In the genomic region with DNA sequence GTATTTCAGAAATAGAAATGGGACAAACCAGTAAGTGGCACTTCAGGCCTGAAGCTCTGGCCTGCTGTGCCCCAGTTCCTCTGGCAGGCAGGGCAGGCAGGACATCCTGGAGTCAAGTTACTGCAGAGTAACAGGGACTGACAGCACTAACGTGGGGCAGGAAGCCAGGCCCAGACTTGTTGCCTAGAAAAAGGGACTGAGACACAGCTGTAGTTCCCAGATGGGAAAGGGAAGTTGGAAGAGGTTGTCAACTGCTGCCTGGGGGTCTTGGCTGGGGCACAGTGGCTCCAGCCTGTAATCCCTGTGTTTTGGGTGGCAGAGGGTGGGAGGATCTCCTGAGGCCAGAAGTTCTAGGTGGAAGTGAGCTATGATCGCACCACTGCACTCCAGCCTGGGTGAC, we compare ENCODE assay signal across 8 cellular contexts.
DNase-seq lines count a peak whose midpoint lies in the region; ATAC-seq and TF ChIP-seq lines count a peak whose summit lies in the region.

No MANE protein-coding gene starts in this region.

- H3T11ph ChIP-seq in H9 (ENCODE audit: low read length), result no peak overlapping the region

- H4K5ac ChIP-seq in H9 (ENCODE audit: insufficient read length, low read depth, low read length), result no peak overlapping the region

- no peak overlapping the region for H2BK12ac ChIP-seq in H9 (ENCODE audit: insufficient read length, low read depth, low read length)

- DNase-seq in H9 (peak; percentile 83), glomerular visceral epithelial cell (ENCODE audit: extremely low spot score) (peak; percentile 51), gastrocnemius medialis (peak; percentile 85 to 89), NCI-H2227 treated with DMSO at 0.1 percent for 48 hours (lab: John Stamatoyannopoulos, UW) (no peak)
- DNase-seq in activated naive CD4-positive, alpha-beta T cell treated with anti-CD3 and anti-CD28 coated beads, Interleukin-2, amount 10 ng/mL, durations not matched to agents 7 days and 5 days, result no peak
- DNase-seq in effector memory CD4-positive, alpha-beta T cell, result no peak

- TF ChIP-seq POLR2A in gastrocnemius medialis (IDR thresholded peaks at IDR 0.05), result no peak

- H3K14ac ChIP-seq in H9 (ENCODE audit: insufficient read depth, low read length), result no peak overlapping the region

- H3K56ac ChIP-seq in H9 (ENCODE audit: insufficient read length, low read depth, low read length), result no peak overlapping the region

- no peak overlapping the region for H2AFZ ChIP-seq in H9 (ENCODE audit: low read length)

- H3K27me3 ChIP-seq in H9 (ENCODE audit: insufficient read depth, low read length) (no peaks in the 10 kb centered on the region), gastrocnemius medialis (no peaks in the 10 kb centered on the region)
- no peaks in the 10 kb centered on the region for H3K27me3 ChIP-seq in effector memory CD4-positive, alpha-beta T cell (replicated peaks; ENCODE audit: control insufficient read depth, insufficient read depth, low read length, poor library complexity, severe bottlenecking)

- H3K4me1 ChIP-seq in H9 (ENCODE audit: insufficient read depth, low read length), result peaks cover 2% of the 10 kb centered on the region; the same call in 1 of the 2 replicates
- H3K4me1 ChIP-seq in gastrocnemius medialis, result peaks cover 20 to 32% of the 10 kb centered on the region in 2 donors
- peaks cover 2% of the 10 kb centered on the region for H3K4me1 ChIP-seq in effector memory CD4-positive, alpha-beta T cell (ENCODE audit: control insufficient read depth, insufficient read depth, low read length, poor library complexity, severe bottlenecking)

- H3K36me3 Mint-ChIP-seq in H9 (ENCODE audit: insufficient read depth in 1 of 3, low read depth in 3 of 3), result peaks cover 0 to 4% (median 0%) of the 10 kb centered on the region in 3 experiments; a peak in 2 of 7 replicates
- H3K36me3 Mint-ChIP-seq in activated naive CD4-positive, alpha-beta T cell treated with anti-CD3 and anti-CD28 coated beads, Interleukin-2, amount 10 ng/mL, durations not matched to agents 7 days and 5 days, result no peaks in the 10 kb centered on the region

- 0 out of 5 replicates have a peak overlapping the region, but pooled peaks of 1 of the 2 experiments have one; percentile 30 for H3K4me3 Mint-ChIP-seq in H9
- no peak overlapping the region for H3K4me3 Mint-ChIP-seq in activated naive CD4-positive, alpha-beta T cell treated with anti-CD3 and anti-CD28 coated beads, Interleukin-2, amount 10 ng/mL, durations not matched to agents 7 days and 5 days

- H3K79me1 ChIP-seq in H9 (ENCODE audit: insufficient read depth, low read depth, low read length, poor library complexity, severe bottlenecking), result no peaks in the 10 kb centered on the region

- peak overlapping the region; percentile 46 to 96 (median 65); a peak in 5 of 7 replicates for H3K27ac Mint-ChIP-seq in H9
- no peak overlapping the region for H3K27ac Mint-ChIP-seq in activated naive CD4-positive, alpha-beta T cell treated with anti-CD3 and anti-CD28 coated beads, Interleukin-2, amount 10 ng/mL, durations not matched to agents 7 days and 5 days

- no peak overlapping the region for H4K91ac ChIP-seq in H9 (ENCODE audit: insufficient read length, low read depth, low read length)

- H3K9me3 Mint-ChIP-seq in H9, result peaks cover 0 to 2% of the 10 kb centered on the region in 2 experiments; a peak in 1 of 5 replicates
- no peaks in the 10 kb centered on the region for H3K9me3 Mint-ChIP-seq in activated naive CD4-positive, alpha-beta T cell treated with anti-CD3 and anti-CD28 coated beads, Interleukin-2, amount 10 ng/mL, durations not matched to agents 7 days and 5 days

- WGBS in H9 (ENCODE audit: extremely low coverage, insufficient read length, low lambda C conversion rate), result no CpG with 5 or more reads among the region's 2 CpGs

- intact Hi-C loops in gastrocnemius medialis (cut with DNase I; ENCODE audit: low total_unique reads), result loop anchor here (1.0 to 5.0 kb wide), 3 partner anchors 46 to 110 kb away; no protein-coding TSS in a partner anchor

- H3K9me3 ChIP-seq in H9 (ENCODE audit: control insufficient read depth, low read depth, low read length), result no peaks in the 10 kb centered on the region
- no peaks in the 10 kb centered on the region for H3K9me3 ChIP-seq in gastrocnemius medialis
- no peaks in the 10 kb centered on the region for H3K9me3 ChIP-seq in effector memory CD4-positive, alpha-beta T cell (ENCODE audit: control insufficient read depth, low read length)

- H3K4me1 Mint-ChIP-seq in H9, result peaks cover 8 to 12% of the 10 kb centered on the region in 2 experiments
- no peaks in the 10 kb centered on the region for H3K4me1 Mint-ChIP-seq in activated naive CD4-positive, alpha-beta T cell treated with anti-CD3 and anti-CD28 coated beads, Interleukin-2, amount 10 ng/mL, durations not matched to agents 7 days and 5 days

- no peaks in the 10 kb centered on the region for H3K27me3 Mint-ChIP-seq in H9 (ENCODE audit: low read depth)
- peaks cover 4% of the 10 kb centered on the region for H3K27me3 Mint-ChIP-seq in activated naive CD4-positive, alpha-beta T cell treated with anti-CD3 and anti-CD28 coated beads, Interleukin-2, amount 10 ng/mL, durations not matched to agents 7 days and 5 days

- H3K27ac ChIP-seq in H9 (ENCODE audit: insufficient read length, low read depth, low read length), result no peak overlapping the region
- peak overlapping the region; percentile 72 to 85 (median 76) for H3K27ac ChIP-seq in gastrocnemius medialis
- H3K27ac ChIP-seq in effector memory CD4-positive, alpha-beta T cell (ENCODE audit: insufficient read depth, low read length, poor library complexity, severe bottlenecking), result no peak overlapping the region

- CTCF ChIA-PET in activated naive CD4-positive, alpha-beta T cell treated with anti-CD3 and anti-CD28 coated beads, Interleukin-2, amount 10 ng/mL, durations not matched to agents 7 days and 5 days (lab: Charles Lee), result interaction anchor here (0.7 to 1.0 kb wide), 4 partner anchors 109 to 217 kb away, joined by 3 to 5 read pairs (median 4); no protein-coding TSS in a partner anchor

- no peaks in the 10 kb centered on the region for H3K23me2 ChIP-seq in H9 (ENCODE audit: insufficient read length, low read depth, low read length, poor library complexity, severe bottlenecking)

- no peak overlapping the region for H3K4me3 ChIP-seq in gastrocnemius medialis
- no peak overlapping the region for H3K4me3 ChIP-seq in effector memory CD4-positive, alpha-beta T cell (ENCODE audit: insufficient read depth, low read depth, low read length, poor library complexity, severe bottlenecking)

- no peak overlapping the region for H4K8ac ChIP-seq in H9 (replicated peaks; ENCODE audit: insufficient read length, low read depth, low read length)

- in situ Hi-C loops in gastrocnemius medialis (cut with MboI; ENCODE audit: low sequenced_read_pairs in 4 of 4), result loop anchor here in 1 of 4 donors (10.0 kb wide), 1 partner anchor 112 kb away; no protein-coding TSS in a partner anchor

- H3K18ac ChIP-seq in H9 (ENCODE audit: insufficient read length, low read depth, low read length), result no peak overlapping the region

- no peaks in the 10 kb centered on the region for H3K79me2 ChIP-seq in H9 (ENCODE audit: insufficient read depth, low read length)

- H2BK15ac ChIP-seq in H9 (ENCODE audit: low read depth, low read length), result no peak overlapping the region

- no peak overlapping the region for H3K4ac ChIP-seq in H9 (ENCODE audit: low read depth, low read length)

- H3K4me2 ChIP-seq in H9 (ENCODE audit: insufficient read depth, insufficient read length, low read length), result no peak overlapping the region

- no peak overlapping the region for H2BK20ac ChIP-seq in H9 (ENCODE audit: low read depth, low read length, poor library complexity, severe bottlenecking)

- no peak overlapping the region for H3K9ac ChIP-seq in H9 (ENCODE audit: extremely low read depth, insufficient read length, low read length)

- no peak overlapping the region for H2BK5ac ChIP-seq in H9 (ENCODE audit: insufficient read length, low read length)

- no peak for TF ChIP-seq CTCF in H9 (conservative IDR thresholded peaks at IDR 0.05)
- no peak for TF ChIP-seq CTCF in gastrocnemius medialis (IDR thresholded peaks at IDR 0.05 in 4 of 5, conservative IDR thresholded peaks at IDR 0.05 in 1 of 5)

- H2BK120ac ChIP-seq in H9 (ENCODE audit: low read depth, low read length, poor library complexity, severe bottlenecking), result no peak overlapping the region

- H4K20me1 ChIP-seq in H9 (ENCODE audit: control insufficient read depth, insufficient read depth, insufficient read length), result no peaks in the 10 kb centered on the region

- H2AK5ac ChIP-seq in H9 (ENCODE audit: insufficient read length, low read length), result no peak overlapping the region

- H3K36me3 ChIP-seq in gastrocnemius medialis, result no peaks in the 10 kb centered on the region
- no peaks in the 10 kb centered on the region for H3K36me3 ChIP-seq in effector memory CD4-positive, alpha-beta T cell (ENCODE audit: control insufficient read depth, insufficient read depth, low read length)

- no peak overlapping the region for H3K23ac ChIP-seq in H9 (ENCODE audit: insufficient read length, low read depth, low read length)

- ATAC-seq in SK-N-SH treated with all-trans-retinoic acid at 6 μM for 48 hours, result peak; percentile 88
- ATAC-seq in gastrocnemius medialis, result peak; percentile 97 to 98
- no peak for ATAC-seq in GM18520 (IDR thresholded peaks at IDR 0.05; ENCODE audit: unreplicated experiment)

TF ChIP-seq in SK-N-SH treated with all-trans-retinoic acid at 6 μM for 48 hours, 23 proteins besides CTCF, POLR2A, EP300 and RAD21:
- no peak for TF ChIP-seq PPARA (CRISPR knock-in tag; IDR thresholded peaks at IDR 0.05; ENCODE audit: borderline replicate concordance)
- TF ChIP-seq ZNF565 (CRISPR knock-in tag; conservative IDR thresholded peaks at IDR 0.05; ENCODE audit: low read depth), result 0 out of 2 replicates have a peak, but pooled peaks have one; percentile 31

Comparison
In these comparisons a context has a peak if more than half of its experiments do, and no peak if none do; other contexts are left out.
1. DNase-seq: peak in H9 (single experiment), glomerular visceral epithelial cell (single experiment) and gastrocnemius medialis (2 of 2); none in activated naive CD4-positive, alpha-beta T cell treated with anti-CD3 and anti-CD28 coated beads, Interleukin-2, amount 10 ng/mL, durations not matched to agents 7 days and 5 days (single experiment), NCI-H2227 treated with DMSO at 0.1 percent for 48 hours (single experiment) and effector memory CD4-positive, alpha-beta T cell (0 of 3).
2. H3K27ac ChIP-seq: peak in gastrocnemius medialis (4 of 4); none in H9 (single experiment) and effector memory CD4-positive, alpha-beta T cell (single experiment).